In the genomic region with DNA sequence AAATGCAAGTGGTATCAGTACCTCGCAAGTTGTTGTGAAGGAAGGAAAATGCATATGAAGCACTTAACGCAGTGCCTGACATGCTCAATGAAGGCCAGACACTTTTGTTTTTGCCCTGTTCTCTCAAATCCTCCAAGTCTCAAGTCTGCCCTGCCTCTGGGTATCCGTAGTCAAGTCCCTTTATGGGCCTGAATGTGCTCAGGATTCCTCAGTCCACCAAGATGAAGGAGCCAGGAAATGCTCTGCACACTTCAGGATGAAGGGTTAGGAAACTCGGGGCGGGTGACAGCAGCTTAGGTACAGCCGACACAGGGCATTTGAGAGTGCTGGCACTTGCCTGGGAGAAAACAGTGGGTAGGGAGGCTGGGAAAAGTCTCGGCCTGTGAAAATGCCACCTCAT, we compare ENCODE assay signal across 1 cellular context.
TF ChIP-seq lines count a peak whose summit lies in the region.

No MANE protein-coding gene starts in this region.

TF ChIP-seq in endothelial cell of umbilical vein, 7 proteins besides CTCF, POLR2A, EP300 and RAD21:
- TF ChIP-seq POLR2AphosphoS5 (IDR thresholded peaks at IDR 0.05; ENCODE audit: insufficient read depth, low read depth, low read length) (no peak), GATA2 (IDR thresholded peaks at IDR 0.05; ENCODE audit: insufficient read depth, insufficient read length, low read depth, low read length) (no peak), MYC (IDR thresholded peaks at IDR 0.05; ENCODE audit: low read depth, low read length) (no peak), MAX (IDR thresholded peaks at IDR 0.05; ENCODE audit: insufficient read depth, insufficient read length) (no peak), FOS (IDR thresholded peaks at IDR 0.05; ENCODE audit: borderline replicate concordance, insufficient read depth, low read length) (no peak), EZH2 (IDR thresholded peaks at IDR 0.05; ENCODE audit: borderline replicate concordance, low read depth, low read length, severe bottlenecking) (no peak), JUN (IDR thresholded peaks at IDR 0.05; ENCODE audit: borderline replicate concordance, insufficient read depth, insufficient read length, low read depth) (no peak)
